In genomic region chr5:157273131-157273556, GRCh38 we compare ENCODE assay signal across 8 cellular contexts. TPM values are rescaled to one million over a fixed set of nuclear protein-coding genes. Genes with fewer than 3 reads are reported as not detected.
DNase-seq lines count a peak whose midpoint lies in the region; ATAC-seq and TF ChIP-seq lines count a peak whose summit lies in the region.
"Had no signal": no experiment of that assay in that cellular context is flagged by ENCODE, and none has a peak within 500 bp of the region (broad histone marks: within the 10 kb centered on the region; RNA-seq: fewer than 3 reads in every experiment).

No MANE protein-coding gene starts in this region.

- no peaks in the 10 kb centered on the region for H3K36me3 ChIP-seq in lung (ENCODE audit: control insufficient read depth in 2 of 2, insufficient read depth in 2 of 2, low read length in 2 of 2)

- ATAC-seq in GM18907 (IDR thresholded peaks at IDR 0.05; ENCODE audit: unreplicated experiment) (peak; percentile 60), HG02610 (IDR thresholded peaks at IDR 0.05; ENCODE audit: unreplicated experiment) (peak; percentile 39), lung (ENCODE audit: insufficient read depth, low FRiP score) (peak; percentile 49)

- no peaks in the 10 kb centered on the region for H3K9me3 ChIP-seq in lung (ENCODE audit: control insufficient read depth in 2 of 2, insufficient read depth in 1 of 2, low read length in 1 of 2)

- no peaks in the 10 kb centered on the region for H3K27me3 ChIP-seq in lung (ENCODE audit: control insufficient read depth, insufficient read depth)

- H3K27ac ChIP-seq in lung (ENCODE audit: low read depth in 1 of 2, low read length in 1 of 2): no peak overlapping the region

- H3K4me3 ChIP-seq in lung: no peak overlapping the region
- H3K4me3 ChIP-seq: SK-N-MC had no signal

- DNase-seq in NK-92 (lab: John Stamatoyannopoulos, UW; ENCODE audit: unreplicated experiment): peak; percentile 13
- no peak for DNase-seq in lung (ENCODE audit: low spot score)
- DNase-seq in iPS-NIHi7 (ENCODE audit: extremely low spot score): no peak
- no peak for DNase-seq in ecto neural progenitor cell (ENCODE audit: low spot score)
- no peak for DNase-seq in NCI-H2029 treated with DMSO at 0.1 percent for 48 hours (lab: John Stamatoyannopoulos, UW)

- WGBS in lung, 2 donors: 6 to 63% methylated on average over 1 of the region's 1 CpG

- H3K4me1 ChIP-seq in lung (ENCODE audit: control insufficient read depth in 2 of 2, insufficient read depth in 2 of 2, low read length in 2 of 2): peaks cover 9 to 12% of the 10 kb centered on the region in 2 donors

- TF ChIP-seq CTCF in lung (IDR thresholded peaks at IDR 0.05; ENCODE audit: control extremely low read depth, extremely low read depth): no peak

RNA-seq across cellular contexts. Expression of gene CYFIP2, which starts 7.2 kb away (rescaled TPM):
- total RNA-seq in lung: 10 to 100 TPM; 35.1 to 46.3 TPM
- polyA plus RNA-seq in lung: 10 to 100 TPM; 24.9 to 38.9 TPM
